34 cellular contexts compared by ENCODE assay signal in genomic region chr4:54189140-54189539, GRCh38. TPM values are rescaled to one million over a fixed set of nuclear protein-coding genes. Genes with fewer than 3 reads are reported as not detected.
DNase-seq lines count a peak whose midpoint lies in the region; ATAC-seq and TF ChIP-seq lines count a peak whose summit lies in the region.
"Had no signal": no experiment of that assay in that cellular context is flagged by ENCODE, and none has a peak within 500 bp of the region (broad histone marks: within the 10 kb centered on the region; RNA-seq: fewer than 3 reads in every experiment).

No MANE protein-coding gene starts in this region.

- TF ChIP-seq CTCF in AG09309 (IDR thresholded peaks at IDR 0.05; ENCODE audit: control insufficient read depth, insufficient read depth, low read depth, low read length, missing control alignments), result no peak
- no peak for TF ChIP-seq CTCF in Loucy (conservative IDR thresholded peaks at IDR 0.05; ENCODE audit: low read length)
- no peak for TF ChIP-seq CTCF in astrocyte of the spinal cord (IDR thresholded peaks at IDR 0.05; ENCODE audit: low read depth, low read length)
- no peak for TF ChIP-seq CTCF in GM13976 (IDR thresholded peaks at IDR 0.05; ENCODE audit: borderline replicate concordance, control extremely low read depth, extremely low read depth, insufficient read depth, missing control alignments)

- no peaks in the 10 kb centered on the region for H4K20me1 ChIP-seq in Loucy (ENCODE audit: insufficient read depth, low read length, poor library complexity, severe bottlenecking)

- H3K4me2 ChIP-seq in Loucy (ENCODE audit: low read depth, low read length, poor library complexity, severe bottlenecking), result no peak overlapping the region
- H3K4me2 ChIP-seq: GM23338, hepatocyte had no signal

- intact Hi-C loops in sciatic nerve (cut with DNase I), result no loop called here

- in situ Hi-C loops in astrocyte of the spinal cord (cut with HindIII; ENCODE audit: low sequenced_read_pairs), result no loop called here
- in situ Hi-C loops in GM13976 (cut with MboI; ENCODE audit: low sequenced_read_pairs, unreplicated experiment), result no loop called here
- in situ Hi-C loops in KBM-7 (cut with MboI; ENCODE audit: low pct_unique_long_range_greater_than_20kb, low sequenced_read_pairs), result no loop called here

- no peaks in the 10 kb centered on the region for H3K27me3 ChIP-seq in Loucy (ENCODE audit: insufficient read depth, low read length, poor library complexity, severe bottlenecking)
- H3K27me3 ChIP-seq: hepatocyte had no signal

- H3K36me3 ChIP-seq in Loucy (ENCODE audit: insufficient read depth, low read length), result no peaks in the 10 kb centered on the region
- H3K36me3 ChIP-seq: WERI-Rb-1 had no signal

- no peak for ATAC-seq in sciatic nerve
- ATAC-seq in GM18520 (IDR thresholded peaks at IDR 0.05; ENCODE audit: unreplicated experiment), result no peak
- ATAC-seq: activated naive CD4-positive, alpha-beta T cell treated with anti-CD3 and anti-CD28 coated beads, Interleukin-2, amount 50 U/mL, for 72 hours; effector memory CD8-positive, alpha-beta T cell; GM12878; GM23338; left cardiac atrium; natural killer cell had no signal

- H3K4me3 ChIP-seq in AG09309 (ENCODE audit: control insufficient read depth, low read depth, low read length), result no peak overlapping the region
- no peak overlapping the region for H3K4me3 ChIP-seq in Loucy (ENCODE audit: low read length, poor library complexity, severe bottlenecking)
- no peak overlapping the region for H3K4me3 ChIP-seq in astrocyte of the spinal cord (ENCODE audit: low read depth, low read length)
- H3K4me3 ChIP-seq: GM12878, GM23338, hepatocyte, lung had no signal

- H2AFZ ChIP-seq in Loucy (ENCODE audit: low read length), result peak overlapping the region; percentile 0; the same call in 1 of the 2 replicates
- H2AFZ ChIP-seq: GM23338, hepatocyte had no signal

- no peaks in the 10 kb centered on the region for H3K4me1 ChIP-seq in Loucy (ENCODE audit: insufficient read depth, low read length, poor library complexity, severe bottlenecking)

- no peak overlapping the region for H3K9ac ChIP-seq in Loucy (ENCODE audit: low read depth, low read length, poor library complexity, severe bottlenecking)

- no peaks in the 10 kb centered on the region for H3K9me2 ChIP-seq in Loucy (replicated peaks; ENCODE audit: low read depth, low read length)

- no peaks in the 10 kb centered on the region for H3F3A ChIP-seq in Loucy (ENCODE audit: low read depth)

- DNase-seq in AG09309 (ENCODE audit: low read depth) (peak; percentile 17), astrocyte of the spinal cord (ENCODE audit: low read depth, low spot score) (peak; percentile 12), hepatic stellate cell (ENCODE audit: low spot score) (peak; percentile 40), sciatic nerve (ENCODE audit: low spot score) (no peak), GM13976 (ENCODE audit: low spot score) (no peak), KBM-7 (no peak)
- DNase-seq: 8988T; activated CD4-positive, alpha-beta T cell treated with anti-CD3 and anti-CD28 coated beads for 4 hours; activated effector memory CD4-positive, alpha-beta T cell treated with Interleukin-2 at 50 U/mL for 16 hours; activated T-cell treated with anti-CD3 and anti-CD28 coated beads for 4 hours; AML-193; anterior cingulate cortex; CD4-positive, alpha-beta T cell; cortex of kidney; effector memory CD8-positive, alpha-beta T cell; foreskin melanocyte; left cardiac atrium; natural killer cell; NCI-H1092; NCI-H1694; NCI-H446; NCI-H748 treated with DMSO at 0.1 percent for 48 hours; occipital lobe; stimulated activated CD4-positive, alpha-beta T cell treated with anti-CD3 and anti-CD28 coated beads, Interleukin-15, amount 100 ng/mL, for 24 hours; stimulated activated CD4-positive, alpha-beta T cell treated with anti-CD3 and anti-CD28 coated beads, Interleukin-4, amount 100 ng/mL, for 4 hours; T1000; WERI-Rb-1 had no signal

- no peaks in the 10 kb centered on the region for H3K79me2 ChIP-seq in Loucy (ENCODE audit: insufficient read depth, low read length)
- H3K79me2 ChIP-seq: hepatocyte had no signal

- H3K9me3 ChIP-seq in Loucy (ENCODE audit: insufficient read depth, low read depth, low read length), result no peaks in the 10 kb centered on the region

RNA-seq across cellular contexts. Expression of gene PDGFRA, which starts 40.0 kb away (rescaled TPM):
- total RNA-seq in sciatic nerve, result 131 TPM
- total RNA-seq: CD4-positive, alpha-beta T cell had no signal

Comparison
In these comparisons a context has a peak if more than half of its experiments do, and no peak if none do; other contexts are left out.
1. DNase-seq: peak in AG09309 (single experiment), astrocyte of the spinal cord (single experiment) and hepatic stellate cell (single experiment); none in sciatic nerve (single experiment), GM13976 (single experiment) and KBM-7 (single experiment).